Comparison of ENCODE assay signal across 8 cellular contexts in genomic region chr3:32439421-32439820, GRCh38. TPM values are rescaled to one million over a fixed set of nuclear protein-coding genes. Genes with fewer than 3 reads are reported as not detected.
DNase-seq lines count a peak whose midpoint lies in the region; ATAC-seq and TF ChIP-seq lines count a peak whose summit lies in the region.
"Not testable (repeated sequence)": the region's sequence is repeated elsewhere in the genome, so short reads cannot be mapped to it uniquely, and the experiment has no call there.

No MANE protein-coding gene starts in this region.

- not testable (repeated sequence) for H3K9me3 Mint-ChIP-seq in activated CD4-positive, alpha-beta T cell treated with anti-CD3 and anti-CD28 coated beads, Interleukin-2, amount 10 ng/mL, durations not matched to agents 24 days and 14 days; activated naive CD8-positive, alpha-beta T cell treated with anti-CD3 and anti-CD28 coated beads, Interleukin-2, amount 50 U/mL, for 24 hours; stimulated activated effector memory CD8-positive, alpha-beta T cell treated with anti-CD3 and anti-CD28 coated beads, Interleukin-12 subunit alpha, Interleukin-12 subunit beta, amount 100 ng/mL, for 72 hours

- H3K27ac Mint-ChIP-seq in activated CD4-positive, alpha-beta T cell treated with anti-CD3 and anti-CD28 coated beads, Interleukin-2, amount 10 ng/mL, durations not matched to agents 24 days and 14 days = peak overlapping the region; percentile 88
- peak overlapping the region; percentile 78 for H3K27ac Mint-ChIP-seq in activated naive CD8-positive, alpha-beta T cell treated with anti-CD3 and anti-CD28 coated beads, Interleukin-2, amount 50 U/mL, for 24 hours
- H3K27ac Mint-ChIP-seq in stimulated activated effector memory CD8-positive, alpha-beta T cell treated with anti-CD3 and anti-CD28 coated beads, Interleukin-12 subunit alpha, Interleukin-12 subunit beta, amount 100 ng/mL, for 72 hours = peak overlapping the region; percentile 77

- intact Hi-C loops in activated CD4-positive, alpha-beta T cell treated with anti-CD3 and anti-CD28 coated beads, Interleukin-2, amount 10 ng/mL, durations not matched to agents 24 days and 14 days (cut with micrococcal nuclease) = loop anchor here (2.0 to 10.0 kb wide), 2 partner anchors 15 to 1805 kb away; no protein-coding TSS in a partner anchor

- not testable (repeated sequence) for DNase-seq in activated CD4-positive, alpha-beta T cell treated with anti-CD3 and anti-CD28 coated beads, Interleukin-2, amount 10 ng/mL, durations not matched to agents 24 days and 14 days; activated naive CD8-positive, alpha-beta T cell treated with anti-CD3 and anti-CD28 coated beads, Interleukin-2, amount 50 U/mL, for 24 hours
- peak in 1 of 2 donors; percentile 42 for DNase-seq in stimulated activated effector memory CD8-positive, alpha-beta T cell treated with anti-CD3 and anti-CD28 coated beads, Interleukin-12 subunit alpha, Interleukin-12 subunit beta, amount 100 ng/mL, for 72 hours (ENCODE audit: low spot score in 2 of 2)

- not testable (repeated sequence) for H3K27me3 Mint-ChIP-seq in activated CD4-positive, alpha-beta T cell treated with anti-CD3 and anti-CD28 coated beads, Interleukin-2, amount 10 ng/mL, durations not matched to agents 24 days and 14 days; activated naive CD8-positive, alpha-beta T cell treated with anti-CD3 and anti-CD28 coated beads, Interleukin-2, amount 50 U/mL, for 24 hours

- ATAC-seq in GM18505 (IDR thresholded peaks at IDR 0.05; ENCODE audit: unreplicated experiment) (peak; percentile 26), GM19372 (IDR thresholded peaks at IDR 0.05; ENCODE audit: low read depth, unreplicated experiment) (peak; percentile 23), GM21723 (IDR thresholded peaks at IDR 0.05; ENCODE audit: unreplicated experiment) (peak; percentile 11), HG02981 (IDR thresholded peaks at IDR 0.05; ENCODE audit: unreplicated experiment) (peak; percentile 20), HG03520 (IDR thresholded peaks at IDR 0.05; ENCODE audit: unreplicated experiment) (peak; percentile 19)
- ATAC-seq in activated naive CD8-positive, alpha-beta T cell treated with anti-CD3 and anti-CD28 coated beads, Interleukin-2, amount 50 U/mL, for 24 hours = not testable (repeated sequence)
- peak; percentile 22 for ATAC-seq in stimulated activated effector memory CD8-positive, alpha-beta T cell treated with anti-CD3 and anti-CD28 coated beads, Interleukin-12 subunit alpha, Interleukin-12 subunit beta, amount 100 ng/mL, for 72 hours

- TF ChIP-seq POLR2A in GM18505 (IDR thresholded peaks at IDR 0.05; ENCODE audit: borderline replicate concordance, extremely low read depth, insufficient read depth, insufficient read length) = not testable (repeated sequence)

- H3K4me1 Mint-ChIP-seq in activated CD4-positive, alpha-beta T cell treated with anti-CD3 and anti-CD28 coated beads, Interleukin-2, amount 10 ng/mL, durations not matched to agents 24 days and 14 days = peaks cover 63% of the 10 kb centered on the region
- H3K4me1 Mint-ChIP-seq in activated naive CD8-positive, alpha-beta T cell treated with anti-CD3 and anti-CD28 coated beads, Interleukin-2, amount 50 U/mL, for 24 hours = peaks cover 92% of the 10 kb centered on the region
- peaks cover 65% of the 10 kb centered on the region for H3K4me1 Mint-ChIP-seq in stimulated activated effector memory CD8-positive, alpha-beta T cell treated with anti-CD3 and anti-CD28 coated beads, Interleukin-12 subunit alpha, Interleukin-12 subunit beta, amount 100 ng/mL, for 72 hours

- H3K4me3 Mint-ChIP-seq in activated CD4-positive, alpha-beta T cell treated with anti-CD3 and anti-CD28 coated beads, Interleukin-2, amount 10 ng/mL, durations not matched to agents 24 days and 14 days = peak overlapping the region; percentile 67
- peak overlapping the region; percentile 21 for H3K4me3 Mint-ChIP-seq in activated naive CD8-positive, alpha-beta T cell treated with anti-CD3 and anti-CD28 coated beads, Interleukin-2, amount 50 U/mL, for 24 hours
- H3K4me3 Mint-ChIP-seq in stimulated activated effector memory CD8-positive, alpha-beta T cell treated with anti-CD3 and anti-CD28 coated beads, Interleukin-12 subunit alpha, Interleukin-12 subunit beta, amount 100 ng/mL, for 72 hours = peak overlapping the region; percentile 44

- H3K36me3 Mint-ChIP-seq in activated CD4-positive, alpha-beta T cell treated with anti-CD3 and anti-CD28 coated beads, Interleukin-2, amount 10 ng/mL, durations not matched to agents 24 days and 14 days (ENCODE audit: low read depth) = peaks cover 23% of the 10 kb centered on the region
- peaks cover 21% of the 10 kb centered on the region for H3K36me3 Mint-ChIP-seq in activated naive CD8-positive, alpha-beta T cell treated with anti-CD3 and anti-CD28 coated beads, Interleukin-2, amount 50 U/mL, for 24 hours (ENCODE audit: low read depth)
- peaks cover 13% of the 10 kb centered on the region for H3K36me3 Mint-ChIP-seq in stimulated activated effector memory CD8-positive, alpha-beta T cell treated with anti-CD3 and anti-CD28 coated beads, Interleukin-12 subunit alpha, Interleukin-12 subunit beta, amount 100 ng/mL, for 72 hours

RNA-seq across cellular contexts. Expression of gene CMTM7, which starts 47.8 kb away (rescaled TPM):
- total RNA-seq in activated CD4-positive, alpha-beta T cell treated with anti-CD3 and anti-CD28 coated beads, Interleukin-2, amount 10 ng/mL, durations not matched to agents 24 days and 14 days = 45.0 and 46.3 TPM in 2 replicates
